Comparison of ENCODE assay signal across 9 cellular contexts in the genomic region with DNA sequence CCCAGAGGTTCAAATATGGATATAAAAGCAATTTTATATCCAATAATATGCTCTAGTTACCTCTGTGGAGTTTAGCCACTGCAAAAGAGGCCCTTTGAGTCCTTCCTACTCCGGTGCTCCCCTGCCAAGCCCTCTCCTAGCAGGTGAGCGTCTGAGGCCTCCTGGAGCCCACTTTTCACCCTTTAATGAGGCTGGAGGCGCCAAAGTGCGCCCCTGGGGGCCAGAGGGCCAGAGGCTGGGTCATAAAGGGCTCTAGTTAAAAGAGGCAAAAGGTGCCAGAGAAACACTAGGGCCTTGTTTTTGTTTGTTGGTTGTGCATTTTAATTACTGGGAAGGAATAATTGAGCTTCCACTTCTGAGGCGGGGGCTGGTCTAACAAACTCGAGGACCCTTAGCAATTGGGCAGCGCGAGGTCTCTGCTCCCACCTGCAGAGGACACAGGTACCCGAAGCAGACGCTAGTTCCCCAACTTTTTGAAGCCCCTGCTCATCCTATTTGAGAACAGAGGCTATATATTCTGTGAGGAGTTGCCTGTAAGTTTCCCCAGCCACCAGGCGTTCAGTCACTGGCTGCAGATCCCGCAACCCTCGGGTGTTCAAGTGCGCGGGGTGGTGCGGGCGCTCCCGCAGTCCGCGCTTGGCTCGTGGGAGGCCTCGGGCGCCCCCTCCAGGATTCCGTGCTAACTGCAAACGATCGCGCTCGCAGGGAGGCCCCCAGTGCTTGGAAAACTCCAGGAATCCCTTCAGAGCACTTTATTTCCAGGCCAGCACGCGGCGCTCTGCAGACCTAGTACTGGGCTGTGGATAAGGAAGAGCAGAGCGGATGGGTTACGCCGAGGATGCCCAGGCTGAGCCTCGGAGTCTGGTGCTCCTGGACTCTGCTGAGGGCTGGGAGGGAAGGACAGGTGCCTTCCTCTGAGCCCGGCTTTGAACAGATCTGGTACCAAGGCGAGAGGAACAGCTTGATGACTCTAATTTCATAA. TPM values are rescaled to one million over a fixed set of nuclear protein-coding genes. Genes with fewer than 3 reads are reported as not detected.
DNase-seq lines count a peak whose midpoint lies in the region; ATAC-seq and TF ChIP-seq lines count a peak whose summit lies in the region.
"Had no signal": no experiment of that assay in that cellular context is flagged by ENCODE, and none has a peak within 500 bp of the region (broad histone marks: within the 10 kb centered on the region; RNA-seq: fewer than 3 reads in every experiment).

No MANE protein-coding gene starts in this region.

- no peaks in the 10 kb centered on the region for H3K9me2 ChIP-seq in GM23248 (ENCODE audit: insufficient read depth)

- TF ChIP-seq CTCF in GM12865 (IDR thresholded peaks at IDR 0.05; ENCODE audit: insufficient read depth, low read depth, low read length, missing control alignments) (peak; percentile 86), left lung (IDR thresholded peaks at IDR 0.05) (peak; percentile 79 to 85)

- no peak overlapping the region; the same call in 1 of the 2 replicates for H3K9ac ChIP-seq in GM23248

- no peak overlapping the region for H3K4me3 Mint-ChIP-seq in T-helper 17 cell

- H3K4me2 ChIP-seq in GM23248 (ENCODE audit: unreplicated experiment): peak overlapping the region; percentile 81

- H3F3A ChIP-seq in GM23248 (ENCODE audit: insufficient read depth): no peaks in the 10 kb centered on the region

- H3K4me3 ChIP-seq in GM12865 (ENCODE audit: low read depth, low read length) (peak overlapping the region; percentile 29; the same call in 1 of the 2 replicates), GM23248 (peak overlapping the region; percentile 58), left lung (no peak overlapping the region)

- in situ Hi-C loops in GM23248 (cut with MboI): no loop called here

- no peaks in the 10 kb centered on the region for H3K4me1 ChIP-seq in GM23248 (ENCODE audit: insufficient read depth)
- peaks cover 7% of the 10 kb centered on the region in 2 donors for H3K4me1 ChIP-seq in left lung

- peaks cover 5% of the 10 kb centered on the region for H3K4me1 Mint-ChIP-seq in T-helper 17 cell

- intact Hi-C loops in left lung (cut with DNase I): no loop called here

- peaks cover 5% of the 10 kb centered on the region for H3K36me3 Mint-ChIP-seq in T-helper 17 cell (ENCODE audit: low read depth)

- no peaks in the 10 kb centered on the region for H3K79me2 ChIP-seq in GM23248 (ENCODE audit: insufficient read depth)

- no peaks in the 10 kb centered on the region for H3K9me3 ChIP-seq in GM23248 (ENCODE audit: low read depth)
- H3K9me3 ChIP-seq in T-helper 17 cell (ENCODE audit: control insufficient read depth, low read length, poor library complexity, severe bottlenecking): no peaks in the 10 kb centered on the region
- no peaks in the 10 kb centered on the region for H3K9me3 ChIP-seq in left lung

- peaks cover 66% of the 10 kb centered on the region for H3K27me3 Mint-ChIP-seq in T-helper 17 cell

- DNase-seq in GM12865 (ENCODE audit: low read depth) (peak; percentile 63), GM23248 (peak; percentile 82), HuH-7.5 (ENCODE audit: low spot score) (peak; percentile 69), T-helper 17 cell (peak in 2 of 3 donors; percentile 14 to 15), dermis microvascular lymphatic vessel endothelial cell (ENCODE audit: low read depth in 2 of 2) (peak; percentile 32 to 85), left lung (peak; percentile 63 to 82), NCI-H146 (lab: John Stamatoyannopoulos, UW) (no peak)
- DNase-seq in stimulated activated CD4-positive, alpha-beta T cell treated with anti-CD3 and anti-CD28 coated beads, TNF-alpha, amount 100 ng/mL, for 48 hours (ENCODE audit: low read depth in 3 of 3): peak; percentile 5 to 37 (median 25)

- no peak overlapping the region for H3K27ac Mint-ChIP-seq in T-helper 17 cell

- H3K27me3 ChIP-seq in GM23248 (replicated peaks; ENCODE audit: insufficient read depth): peaks cover 5% of the 10 kb centered on the region; the same call in 1 of the 2 replicates
- H3K27me3 ChIP-seq in left lung: peaks cover 0 to 27% of the 10 kb centered on the region in 2 donors

- peak; percentile 50 for ATAC-seq in T-helper 17 cell
- peak; percentile 98 for ATAC-seq in left lung

- peak overlapping the region; percentile 54; the same call in 1 of the 2 replicates for H2AFZ ChIP-seq in GM23248

- WGBS in GM23248 (ENCODE audit: low coverage in 1 of 2, low lambda C conversion rate in 2 of 2, missing lambda C conversion rate in 2 of 2), 2 experiments: 11 to 12% methylated on average over 37 of the region's 37 CpGs

- no peak overlapping the region for H3K27ac ChIP-seq in GM23248
- no peak overlapping the region for H3K27ac ChIP-seq in left lung

- no peaks in the 10 kb centered on the region for H4K20me1 ChIP-seq in GM23248 (ENCODE audit: insufficient read depth)

- H3K36me3 ChIP-seq in GM23248 (ENCODE audit: low read depth) (no peaks in the 10 kb centered on the region), left lung (no peaks in the 10 kb centered on the region)

RNA-seq across cellular contexts. Expression of a gene that starts 14.1 kb away (rescaled TPM):
- total RNA-seq in GM23248 (2014; rRNA removed; shearing (Covaris generic)): not detected in 2 replicates
- not detected in 2 replicates for polyA plus RNA-seq in GM23248 (2016; fragmentation: Nextera tagmentation; extraction: Ambion mirVana)
- total RNA-seq in T-helper 17 cell (not detected), dermis microvascular lymphatic vessel endothelial cell (not detected in 2 replicates), left lung (not detected)
- total RNA-seq: mononuclear cell had no signal

RNA-seq across cellular contexts. Expression of a gene that starts 48.1 kb away (rescaled TPM):
- total RNA-seq in GM23248 (2014; rRNA removed; shearing (Covaris generic)): 2.7 and 2.9 TPM in 2 replicates
- 2.5 TPM in 2 replicates for polyA plus RNA-seq in GM23248 (2016; fragmentation: Nextera tagmentation; extraction: Ambion mirVana)
- total RNA-seq in T-helper 17 cell (not detected), dermis microvascular lymphatic vessel endothelial cell (0.25 and 0.39 TPM in 2 replicates), left lung (10 to 100 TPM; 23.0 to 48.2 TPM)
- total RNA-seq: mononuclear cell had no signal

Comparison
In these comparisons a context has a peak if more than half of its experiments do, and no peak if none do; other contexts are left out.
1. H3K4me3 ChIP-seq: peak in GM12865 (single experiment) and GM23248 (single experiment); none in left lung (0 of 2).